In the genomic region with DNA sequence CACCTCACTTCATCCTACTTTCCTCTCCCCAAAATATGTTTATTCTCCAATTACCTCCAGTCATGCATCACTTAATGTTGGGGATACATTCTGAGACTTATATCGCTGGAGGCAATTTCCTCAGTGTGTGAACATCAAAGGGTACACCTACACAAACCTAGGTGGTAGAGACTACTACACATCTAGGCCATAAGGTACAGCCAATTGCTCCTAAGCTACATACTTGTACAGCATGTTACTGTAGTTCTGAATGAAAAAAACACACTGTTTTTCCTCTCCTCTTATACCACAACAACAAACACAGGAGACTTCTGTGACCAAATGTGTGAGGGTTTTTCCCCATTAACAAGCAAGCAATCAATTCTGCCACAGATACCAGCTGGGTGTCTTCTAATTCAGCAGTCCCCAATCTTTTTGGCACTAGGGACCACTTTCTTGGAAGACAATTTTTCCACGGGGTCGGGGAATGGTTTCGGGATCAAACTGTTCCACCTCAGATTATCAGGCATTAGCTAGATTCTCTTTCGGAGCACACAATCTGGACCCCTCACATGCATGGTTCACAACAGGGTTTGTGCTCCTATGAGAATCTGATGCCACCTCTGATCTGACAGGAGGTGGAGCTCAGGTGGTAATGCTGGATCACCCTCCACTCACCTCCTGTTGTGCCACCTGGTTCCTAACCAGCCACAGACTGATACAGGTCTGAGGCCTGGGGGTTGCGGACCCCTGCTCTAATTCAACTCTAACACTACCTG, we compare ENCODE assay signal across 20 cellular contexts.
"Had no signal": no experiment of that assay in that cellular context is flagged by ENCODE, and none has a peak within 500 bp of the region (broad histone marks: within the 10 kb centered on the region; RNA-seq: fewer than 3 reads in every experiment).

No MANE protein-coding gene starts in this region.

- ATAC-seq: body of pancreas, left lung had no signal

- H3K27me3 ChIP-seq: body of pancreas, colonic mucosa, esophagus squamous epithelium, left lung, right atrium auricular region, suprapubic skin had no signal

- H3K4me1 ChIP-seq: colonic mucosa had no signal

- H3K27ac ChIP-seq: body of pancreas, colonic mucosa, esophagus squamous epithelium, left lung, right atrium auricular region, suprapubic skin had no signal

- H3K27me3 Mint-ChIP-seq: activated CD4-positive, alpha-beta memory T cell treated with anti-CD3 and anti-CD28 coated beads, Interleukin-2, amount 10 ng/mL, durations not matched to agents 7 days and 5 days; naive B cell; progenitor cell of endocrine pancreas had no signal

- H3K27ac Mint-ChIP-seq: activated CD4-positive, alpha-beta memory T cell treated with anti-CD3 and anti-CD28 coated beads, Interleukin-2, amount 10 ng/mL, durations not matched to agents 7 days and 5 days; progenitor cell of endocrine pancreas had no signal

- H3K4me3 ChIP-seq: body of pancreas, colonic mucosa, esophagus squamous epithelium, left lung, right atrium auricular region, suprapubic skin had no signal

- H3K4me3 Mint-ChIP-seq: activated CD4-positive, alpha-beta memory T cell treated with anti-CD3 and anti-CD28 coated beads, Interleukin-2, amount 10 ng/mL, durations not matched to agents 7 days and 5 days had no signal

- DNase-seq: activated CD4-positive, alpha-beta memory T cell treated with anti-CD3 and anti-CD28 coated beads, Interleukin-2, amount 10 ng/mL, durations not matched to agents 7 days and 5 days; activated naive CD4-positive, alpha-beta T cell treated with anti-CD3 and anti-CD28 coated beads, Interleukin-2, amount 50 U/mL, for 16 hours; amygdala; body of pancreas; caudate nucleus; colonic mucosa; esophagus squamous epithelium; hippocampal formation; mammary epithelial cell; naive B cell; nucleus accumbens; stimulated activated CD4-positive, alpha-beta T cell treated with anti-CD3 and anti-CD28 coated beads, Interleukin-2, amount 100 ng/mL, for 48 hours; stimulated activated naive CD4-positive, alpha-beta T cell; SW 1271; T1000; trophoblast cell had no signal

- H3K9me3 Mint-ChIP-seq: activated CD4-positive, alpha-beta memory T cell treated with anti-CD3 and anti-CD28 coated beads, Interleukin-2, amount 10 ng/mL, durations not matched to agents 7 days and 5 days; naive B cell had no signal

- H3K9me3 ChIP-seq: body of pancreas, colonic mucosa, esophagus squamous epithelium, left lung, right atrium auricular region, suprapubic skin had no signal

- H3K36me3 ChIP-seq: colonic mucosa, right atrium auricular region had no signal
